ENCODE assay signal across 8 cellular contexts in genomic region chr2:234981197-234982095, GRCh38. TPM values are rescaled to one million over a fixed set of nuclear protein-coding genes. Genes with fewer than 3 reads are reported as not detected.
DNase-seq lines count a peak whose midpoint lies in the region; TF ChIP-seq lines count a peak whose summit lies in the region.

No MANE protein-coding gene starts in this region.

- H2AFZ ChIP-seq in ACC112 (ENCODE audit: low read length, unreplicated experiment), result no peak overlapping the region

- H3K9me3 Mint-ChIP-seq in activated CD4-positive, alpha-beta memory T cell treated with anti-CD3 and anti-CD28 coated beads for 36 hours, result peaks cover 8% of the 10 kb centered on the region

- H3K27me3 Mint-ChIP-seq in activated CD4-positive, alpha-beta memory T cell treated with anti-CD3 and anti-CD28 coated beads for 36 hours, result peaks cover 2% of the 10 kb centered on the region

- TF ChIP-seq CTCF in dorsolateral prefrontal cortex (IDR thresholded peaks at IDR 0.05 in 54 of 56, conservative IDR thresholded peaks at IDR 0.05 in 2 of 56; ENCODE audit: low read depth in 1 of 56, partially characterized antibody in 56 of 56) (no peak), GM13977 (IDR thresholded peaks at IDR 0.05; ENCODE audit: extremely low read depth, insufficient read depth, missing control alignments) (no peak)

- H3K4me1 Mint-ChIP-seq in activated CD4-positive, alpha-beta memory T cell treated with anti-CD3 and anti-CD28 coated beads for 36 hours (ENCODE audit: low read depth), result no peaks in the 10 kb centered on the region

- in situ Hi-C loops in GM13977 (cut with MboI; ENCODE audit: low pct_unique_long_range_greater_than_20kb, low sequenced_read_pairs, unreplicated experiment), result no loop called here

- H3K4me3 ChIP-seq in ACC112 (ENCODE audit: low read depth, low read length), result peak overlapping the region; percentile 30
- H3K4me3 ChIP-seq in dorsolateral prefrontal cortex, result peak overlapping the region in 20 of 59 donors; percentile 0 to 33 (median 10)

- no peaks in the 10 kb centered on the region for H3K36me3 Mint-ChIP-seq in activated CD4-positive, alpha-beta memory T cell treated with anti-CD3 and anti-CD28 coated beads for 36 hours

- CTCF ChIA-PET in activated CD4-positive, alpha-beta memory T cell treated with anti-CD3 and anti-CD28 coated beads for 36 hours (lab: Charles Lee), result no interaction called here

- H3K27ac ChIP-seq in ACC112 (ENCODE audit: low read depth, low read length) (peak overlapping the region; percentile 84), dorsolateral prefrontal cortex (peak overlapping the region in 44 of 59 donors; percentile 4 to 72 (median 52))

- H3K36me3 ChIP-seq in ACC112 (ENCODE audit: insufficient read depth, low read length), result peaks cover 13% of the 10 kb centered on the region; the same call in 1 of the 2 replicates

- no peaks in the 10 kb centered on the region for H3K27me3 ChIP-seq in ACC112 (ENCODE audit: insufficient read depth, low read length)
- H3K27me3 ChIP-seq in dorsolateral prefrontal cortex, result peaks cover 0 to 8% (median 0%) of the 10 kb centered on the region in 45 donors

- no peak overlapping the region for H3K4me3 Mint-ChIP-seq in activated CD4-positive, alpha-beta memory T cell treated with anti-CD3 and anti-CD28 coated beads for 36 hours

- intact Hi-C loops in dorsolateral prefrontal cortex (cut with DNase I), result no loop called here
- intact Hi-C loops in activated CD4-positive, alpha-beta memory T cell treated with anti-CD3 and anti-CD28 coated beads for 36 hours (cut with micrococcal nuclease), result no loop called here

- H3K79me2 ChIP-seq in ACC112 (ENCODE audit: control insufficient read depth, insufficient read depth, low read length, unreplicated experiment), result peaks cover 78% of the 10 kb centered on the region

- DNase-seq in LHCN-M2 (ENCODE audit: low read depth) (peak; percentile 97), dorsolateral prefrontal cortex (no peak), lung microvascular endothelial cell (ENCODE audit: low read depth in 2 of 2) (peak; percentile 92 to 99), NCI-H2081 treated with DMSO at 0.1 percent for 48 hours (lab: John Stamatoyannopoulos, UW) (no peak), GM13977 (ENCODE audit: low spot score) (no peak)
- no peak for DNase-seq in activated CD4-positive, alpha-beta memory T cell treated with anti-CD3 and anti-CD28 coated beads for 36 hours
- no peak for DNase-seq in stimulated activated CD4-positive, alpha-beta T cell treated with anti-CD3 and anti-CD28 coated beads, Interleukin-1b, Interleukin-23, amount 100 ng/mL, for 48 hours

- POLR2A ChIA-PET in activated CD4-positive, alpha-beta memory T cell treated with anti-CD3 and anti-CD28 coated beads for 36 hours (lab: Charles Lee), result no interaction called here

- no peak overlapping the region for H3K27ac Mint-ChIP-seq in activated CD4-positive, alpha-beta memory T cell treated with anti-CD3 and anti-CD28 coated beads for 36 hours

- peaks cover 49% of the 10 kb centered on the region for H3K4me1 ChIP-seq in ACC112 (ENCODE audit: control insufficient read depth, insufficient read depth, low read length, unreplicated experiment)

RNA-seq across cellular contexts. Expression of gene SH3BP4, which starts 29.6 kb away (rescaled TPM):
- 49.6 and 53.3 TPM in 2 replicates for total RNA-seq in LHCN-M2 (2014; rRNA removed)
- polyA plus RNA-seq in LHCN-M2 (2012), result 78.5 TPM
- 10 to 100 TPM; 10.0 to 57.7 (median 23.5) TPM for total RNA-seq in dorsolateral prefrontal cortex
- 18.1 and 20.2 TPM in 2 replicates for total RNA-seq in lung microvascular endothelial cell
- under 1 TPM; 0.10 to 0.46 TPM for total RNA-seq in activated CD4-positive, alpha-beta memory T cell treated with anti-CD3 and anti-CD28 coated beads for 36 hours

Comparison
In these comparisons a context has a peak if more than half of its experiments do, and no peak if none do; other contexts are left out.
1. DNase-seq: peak in LHCN-M2 (single experiment) and lung microvascular endothelial cell (2 of 2); none in dorsolateral prefrontal cortex (0 of 10), activated CD4-positive, alpha-beta memory T cell treated with anti-CD3 and anti-CD28 coated beads for 36 hours (single experiment), stimulated activated CD4-positive, alpha-beta T cell treated with anti-CD3 and anti-CD28 coated beads, Interleukin-1b, Interleukin-23, amount 100 ng/mL, for 48 hours (single experiment), NCI-H2081 treated with DMSO at 0.1 percent for 48 hours (single experiment) and GM13977 (single experiment).
2. RNA of gene SH3BP4, which starts 29.6 kb away (total RNA-seq): 49.6 to 53.3 TPM in LHCN-M2, 10.0 to 57.7 TPM in dorsolateral prefrontal cortex and 18.1 to 20.2 TPM in lung microvascular endothelial cell; 0.10 to 0.46 TPM in activated CD4-positive, alpha-beta memory T cell treated with anti-CD3 and anti-CD28 coated beads for 36 hours; every median in the first group is over 4 times any median in the second.